In the genomic region with DNA sequence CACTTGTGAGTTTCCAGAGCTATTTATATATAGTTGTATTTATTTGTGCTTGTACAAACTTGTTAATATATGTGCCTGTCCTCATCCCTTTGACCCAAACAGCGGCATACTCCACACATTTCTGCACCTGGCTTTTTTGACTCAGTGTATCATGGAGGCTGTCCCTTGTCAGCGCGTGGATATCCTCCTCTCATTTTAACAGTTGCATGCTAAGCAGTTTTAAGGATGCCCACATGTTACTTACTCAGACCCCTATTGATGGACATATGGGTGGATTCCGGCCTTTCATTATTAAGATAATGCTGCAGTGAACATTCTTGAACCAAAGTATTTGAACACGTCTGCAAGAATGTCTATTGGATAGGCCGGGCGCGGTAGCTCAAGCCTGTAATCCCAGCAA, we compare ENCODE assay signal across 10 cellular contexts. TPM values are rescaled to one million over a fixed set of nuclear protein-coding genes. Genes with fewer than 3 reads are reported as not detected.
DNase-seq lines count a peak whose midpoint lies in the region; ATAC-seq and TF ChIP-seq lines count a peak whose summit lies in the region.
"Had no signal": no experiment of that assay in that cellular context is flagged by ENCODE, and none has a peak within 500 bp of the region (broad histone marks: within the 10 kb centered on the region; RNA-seq: fewer than 3 reads in every experiment).

No MANE protein-coding gene starts in this region.

- H3K27ac Mint-ChIP-seq in CD8-positive, alpha-beta memory T cell, result peak overlapping the region in 5 of 8 donors; percentile 33 to 78 (median 73)
- H3K27ac Mint-ChIP-seq in brain, result peak overlapping the region in 2 of 5 experiments; percentile 76 to 86
- peak overlapping the region in 1 of 2 donors; percentile 53 for H3K27ac Mint-ChIP-seq in natural killer cell treated with Interleukin-12 subunit alpha and Interleukin-12 subunit beta and Interleukin-15 and Interleukin-18, amount 100 ng/mL, for 72 hours

- peaks cover 41% of the 10 kb centered on the region for H3K4me1 ChIP-seq in CD8-positive, alpha-beta memory T cell (ENCODE audit: insufficient read depth, low read length)

- TF ChIP-seq CTCF in brain (conservative IDR thresholded peaks at IDR 0.05), result no peak

- H3K36me3 ChIP-seq in CD8-positive, alpha-beta memory T cell (ENCODE audit: insufficient read depth, low read length), result no peaks in the 10 kb centered on the region
- no peaks in the 10 kb centered on the region for H3K36me3 ChIP-seq in KOPT-K1 (ENCODE audit: insufficient read depth, low read length)

- H3K4me3 Mint-ChIP-seq in CD8-positive, alpha-beta memory T cell, result peak overlapping the region in 6 of 7 donors; percentile 56 to 95 (median 73)
- peak overlapping the region; percentile 80 to 89 (median 86) for H3K4me3 Mint-ChIP-seq in brain
- peak overlapping the region; percentile 87 for H3K4me3 Mint-ChIP-seq in natural killer cell treated with Interleukin-12 subunit alpha and Interleukin-12 subunit beta and Interleukin-15 and Interleukin-18, amount 100 ng/mL, for 72 hours

- H3K9me3 ChIP-seq in CD8-positive, alpha-beta memory T cell (ENCODE audit: low read length), result no peaks in the 10 kb centered on the region
- H3K9me3 ChIP-seq in KOPT-K1 (ENCODE audit: insufficient read depth, low read length, poor library complexity, severe bottlenecking), result no peaks in the 10 kb centered on the region

- intact Hi-C loops in posterior vena cava (cut with DNase I), result no loop called here

- no peak overlapping the region for H3K27ac ChIP-seq in CD8-positive, alpha-beta memory T cell (ENCODE audit: low read depth, low read length)
- peak overlapping the region; percentile 51 for H3K27ac ChIP-seq in KOPT-K1 (ENCODE audit: low read depth, low read length, poor library complexity, severe bottlenecking)
- H3K27ac ChIP-seq: HL-60 had no signal

- no peaks in the 10 kb centered on the region for H3K27me3 ChIP-seq in CD8-positive, alpha-beta memory T cell (ENCODE audit: insufficient read depth, low read length, poor library complexity, severe bottlenecking)

- H3K27me3 Mint-ChIP-seq in CD8-positive, alpha-beta memory T cell, result no peaks in the 10 kb centered on the region
- peaks cover 5% of the 10 kb centered on the region for H3K27me3 Mint-ChIP-seq in brain
- no peaks in the 10 kb centered on the region for H3K27me3 Mint-ChIP-seq in natural killer cell treated with Interleukin-12 subunit alpha and Interleukin-12 subunit beta and Interleukin-15 and Interleukin-18, amount 100 ng/mL, for 72 hours

- CTCF ChIA-PET in CD8-positive, alpha-beta memory T cell (lab: Charles Lee), result interaction anchor here (0.7 to 5.7 kb wide), 5 partner anchors 9 to 64 kb away, joined by 3 to 29 read pairs (median 6); no protein-coding TSS in a partner anchor

- DNase-seq in CD8-positive, alpha-beta memory T cell, result no peak
- no peak for DNase-seq in natural killer cell treated with Interleukin-12 subunit alpha and Interleukin-12 subunit beta and Interleukin-15 and Interleukin-18, amount 100 ng/mL, for 72 hours (ENCODE audit: low spot score)
- DNase-seq in posterior vena cava (ENCODE audit: low spot score), result no peak
- no peak for DNase-seq in NCI-H2029 treated with DMSO at 0.1 percent for 48 hours (lab: John Stamatoyannopoulos, UW)

- no peak for ATAC-seq in natural killer cell treated with Interleukin-12 subunit alpha and Interleukin-12 subunit beta and Interleukin-15 and Interleukin-18, amount 100 ng/mL, for 72 hours
- no peak for ATAC-seq in HG03045 (IDR thresholded peaks at IDR 0.05; ENCODE audit: unreplicated experiment)
- no peak for ATAC-seq in GM18519 (IDR thresholded peaks at IDR 0.05; ENCODE audit: low FRiP score, unreplicated experiment)

- no peaks in the 10 kb centered on the region for H3K9me3 Mint-ChIP-seq in CD8-positive, alpha-beta memory T cell
- H3K9me3 Mint-ChIP-seq in brain, result no peaks in the 10 kb centered on the region
- no peaks in the 10 kb centered on the region for H3K9me3 Mint-ChIP-seq in natural killer cell treated with Interleukin-12 subunit alpha and Interleukin-12 subunit beta and Interleukin-15 and Interleukin-18, amount 100 ng/mL, for 72 hours
- H3K9me3 Mint-ChIP-seq: H9 had no signal

- no peak overlapping the region for H3K4me3 ChIP-seq in CD8-positive, alpha-beta memory T cell (ENCODE audit: low read length)

- peaks cover 3 to 5% (median 4%) of the 10 kb centered on the region in 3 donors for H3K36me3 Mint-ChIP-seq in CD8-positive, alpha-beta memory T cell
- peaks cover 5% of the 10 kb centered on the region for H3K36me3 Mint-ChIP-seq in brain
- H3K36me3 Mint-ChIP-seq in natural killer cell treated with Interleukin-12 subunit alpha and Interleukin-12 subunit beta and Interleukin-15 and Interleukin-18, amount 100 ng/mL, for 72 hours, result no peaks in the 10 kb centered on the region

- POLR2A ChIA-PET in CD8-positive, alpha-beta memory T cell (lab: Charles Lee), result interaction anchor here (0.6 kb wide), 1 partner anchor 40 kb away, joined by 7 read pairs; no protein-coding TSS in a partner anchor

- peaks cover 51 to 76% (median 74%) of the 10 kb centered on the region in 3 donors for H3K4me1 Mint-ChIP-seq in CD8-positive, alpha-beta memory T cell
- peaks cover 39% of the 10 kb centered on the region for H3K4me1 Mint-ChIP-seq in brain
- peaks cover 30 to 56% of the 10 kb centered on the region in 2 donors for H3K4me1 Mint-ChIP-seq in natural killer cell treated with Interleukin-12 subunit alpha and Interleukin-12 subunit beta and Interleukin-15 and Interleukin-18, amount 100 ng/mL, for 72 hours (ENCODE audit: low read depth in 2 of 2)

RNA-seq across cellular contexts. Expression of gene MREG, which starts 0.7 kb away (rescaled TPM):
- total RNA-seq in CD8-positive, alpha-beta memory T cell, result 10 to 100 TPM; 25.4 to 26.2 TPM
- polyA plus RNA-seq in CD8-positive, alpha-beta memory T cell, result 3.9 TPM
- 8.5 TPM for polyA plus RNA-seq in brain (ENCODE audit: insufficient read depth, low read depth, low replicate concordance)
- 10 to 100 TPM in 1 of 2 donors, 1 to 10 TPM in 1; 9.2 to 14.6 TPM for total RNA-seq in natural killer cell treated with Interleukin-12 subunit alpha and Interleukin-12 subunit beta and Interleukin-15 and Interleukin-18, amount 100 ng/mL, for 72 hours
- under 1 TPM; 0.67 to 0.74 TPM for total RNA-seq in posterior vena cava

Comparison
In these comparisons a context has a peak if more than half of its experiments do, and no peak if none do; other contexts are left out.
1. RNA of gene MREG, which starts 0.7 kb away (total RNA-seq): 25.4 to 26.2 TPM in CD8-positive, alpha-beta memory T cell and 9.2 to 14.6 TPM in natural killer cell treated with Interleukin-12 subunit alpha and Interleukin-12 subunit beta and Interleukin-15 and Interleukin-18, amount 100 ng/mL, for 72 hours; 0.67 to 0.74 TPM in posterior vena cava; every median in the first group is over 4 times any median in the second.
2. Peak in every context shown above with its lines, with median percentiles within 50 percentile points of each other: H3K4me3 Mint-ChIP-seq.